15 cellular contexts compared by ENCODE assay signal in the genomic region with DNA sequence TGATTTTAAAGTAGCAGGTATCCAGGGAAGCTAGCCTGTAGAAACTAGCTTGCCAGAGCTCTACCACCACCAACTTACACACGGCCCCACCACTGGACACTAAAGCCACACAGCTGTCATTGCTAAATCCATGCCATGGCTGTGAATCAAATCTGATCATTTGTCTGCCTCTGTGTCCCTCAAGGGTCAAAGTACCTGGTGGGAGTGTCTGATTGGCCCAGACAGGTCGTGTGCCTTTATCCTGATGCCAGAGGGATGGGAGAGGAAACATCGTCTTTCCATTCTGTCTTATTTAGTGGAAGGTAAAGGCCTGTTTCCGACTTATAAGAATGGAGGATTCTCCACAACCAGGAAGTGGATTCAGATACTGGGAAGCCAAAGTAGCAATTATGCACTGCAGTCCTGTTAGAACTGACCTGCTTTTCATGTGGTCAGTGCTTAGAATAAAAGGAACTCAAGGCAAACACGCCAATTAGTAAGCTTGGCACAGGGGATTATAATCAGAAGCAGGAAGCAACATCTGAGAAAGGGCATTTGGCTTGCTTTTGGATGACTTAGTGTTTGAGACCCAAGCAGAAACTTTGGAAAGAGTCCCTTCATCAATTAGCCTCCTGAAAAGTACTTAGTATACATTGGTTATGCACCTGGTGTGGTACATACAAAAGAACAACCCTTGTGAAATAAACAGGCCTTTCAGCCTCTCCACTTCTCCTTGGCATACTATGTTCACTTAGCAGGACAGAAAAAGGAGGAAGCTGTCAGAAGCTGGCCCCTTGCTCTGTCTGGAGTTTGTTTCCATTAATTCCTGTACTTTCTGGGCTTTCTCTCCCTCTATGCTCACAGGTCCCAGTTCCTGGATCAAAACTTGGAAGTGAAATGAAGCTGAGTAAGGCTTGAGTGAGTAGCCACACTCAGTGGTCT.
DNase-seq lines count a peak whose midpoint lies in the region; ATAC-seq and TF ChIP-seq lines count a peak whose summit lies in the region.
"Had no signal": no experiment of that assay in that cellular context is flagged by ENCODE, and none has a peak within 500 bp of the region (broad histone marks: within the 10 kb centered on the region; RNA-seq: fewer than 3 reads in every experiment).

No MANE protein-coding gene starts in this region.

- POLR2A ChIA-PET in A673 (lab: Charles Lee; ENCODE audit: low non-redundant PET), result interaction anchor here (0.7 kb wide), 1 partner anchor 1224 kb away, joined by 3 read pairs; no protein-coding TSS in a partner anchor

- H3K27ac ChIP-seq in lower lobe of right lung (peak overlapping the region; percentile 16), A673 (ENCODE audit: low read depth, low read length, poor library complexity, severe bottlenecking) (no peak overlapping the region)
- H3K27ac ChIP-seq: right atrium auricular region, tibial nerve had no signal

- CTCF ChIA-PET in A673 (lab: Charles Lee), result no interaction called here

- TF ChIP-seq CTCF in lower lobe of right lung (IDR thresholded peaks at IDR 0.05), result no peak
- TF ChIP-seq CTCF in A673 (conservative IDR thresholded peaks at IDR 0.05; ENCODE audit: low read depth, low read length), result no peak

- intact Hi-C loops in lower lobe of right lung (cut with DNase I), result no loop called here
- intact Hi-C loops in A673 (cut with micrococcal nuclease; ENCODE audit: unreplicated experiment), result loop anchor here (10.0 kb wide), 1 partner anchor 58 kb away; no protein-coding TSS in a partner anchor

- H3K36me3 ChIP-seq in lower lobe of right lung, result no peaks in the 10 kb centered on the region
- H3K36me3 ChIP-seq in A673 (ENCODE audit: insufficient read depth, low read length, poor library complexity, severe bottlenecking), result no peaks in the 10 kb centered on the region
- H3K36me3 ChIP-seq: right atrium auricular region, tibial nerve had no signal

- DNase-seq in SIG-M5 treated with dmso at 0.1 percent for 504 hours (lab: John Stamatoyannopoulos, UW; ENCODE audit: unreplicated experiment) (peak; percentile 27), SIG-M5 (lab: John Stamatoyannopoulos, UW) (no peak), SKM-1 (lab: John Stamatoyannopoulos, UW; ENCODE audit: unreplicated experiment) (peak; percentile 34), lower lobe of right lung (no peak), G401 (ENCODE audit: low spot score) (no peak), NCI-H1694 (lab: John Stamatoyannopoulos, UW) (no peak), A673 (ENCODE audit: low spot score) (no peak)
- DNase-seq: activated CD8-positive, alpha-beta memory T cell treated with anti-CD3 and anti-CD28 coated beads, Interleukin-2, amount 10 ng/mL, durations not matched to agents 7 days and 5 days; natural killer cell; NCI-H345 had no signal

- BruUV-seq in A673 (replicated peaks; lab: Mats Ljungman, UMichigan), result no TSS peak

- ATAC-seq in lower lobe of right lung, result peak in 1 of 2 donors; percentile 37
- no peak for ATAC-seq in HG03045 (IDR thresholded peaks at IDR 0.05; ENCODE audit: unreplicated experiment)
- ATAC-seq: activated CD8-positive, alpha-beta memory T cell treated with anti-CD3 and anti-CD28 coated beads, Interleukin-2, amount 10 ng/mL, durations not matched to agents 7 days and 5 days; natural killer cell; Panc1; WTC11 had no signal

- peaks cover 4% of the 10 kb centered on the region for H3K4me1 ChIP-seq in lower lobe of right lung
- H3K4me1 ChIP-seq in A673 (ENCODE audit: insufficient read depth, low read length, poor library complexity, severe bottlenecking), result no peaks in the 10 kb centered on the region
- H3K4me1 ChIP-seq: right atrium auricular region, tibial nerve had no signal

- no peak overlapping the region for H3K4me3 ChIP-seq in lower lobe of right lung
- H3K4me3 ChIP-seq in A673 (ENCODE audit: low read depth, low read length, poor library complexity, severe bottlenecking), result no peak overlapping the region
- H3K4me3 ChIP-seq: right atrium auricular region, tibial nerve had no signal

- H3K9me3 ChIP-seq in lower lobe of right lung (no peaks in the 10 kb centered on the region), A673 (ENCODE audit: low read depth, low read length, poor library complexity, severe bottlenecking) (no peaks in the 10 kb centered on the region)
- H3K9me3 ChIP-seq: right atrium auricular region, tibial nerve had no signal

- in situ Hi-C loops in G401 (cut with HindIII; ENCODE audit: low sequenced_read_pairs), result no loop called here

- H3K27me3 ChIP-seq in lower lobe of right lung (ENCODE audit: low read depth) (no peaks in the 10 kb centered on the region), A673 (replicated peaks; ENCODE audit: insufficient read depth, low read depth, low read length, poor library complexity) (no peaks in the 10 kb centered on the region)
- H3K27me3 ChIP-seq: right atrium auricular region, tibial nerve had no signal

Comparison
In these comparisons a context has a peak if more than half of its experiments do, and no peak if none do; other contexts are left out.
1. DNase-seq: peak in SIG-M5 treated with dmso at 0.1 percent for 504 hours (single experiment) and SKM-1 (single experiment); none in SIG-M5 (single experiment), lower lobe of right lung (single experiment), G401 (single experiment), NCI-H1694 (single experiment) and A673 (single experiment).